ENCODE assay signal across 12 cellular contexts in genomic region chr11:88402192-88402715, GRCh38.
DNase-seq lines count a peak whose midpoint lies in the region; ATAC-seq, FAIRE-seq and TF ChIP-seq lines count a peak whose summit lies in the region.
"Had no signal": no experiment of that assay in that cellular context is flagged by ENCODE, and none has a peak within 500 bp of the region (broad histone marks: within the 10 kb centered on the region; RNA-seq: fewer than 3 reads in every experiment).

No MANE protein-coding gene starts in this region.

- H3K9me3 ChIP-seq in mesodermal cell (ENCODE audit: control insufficient read depth, low read length): no peaks in the 10 kb centered on the region
- H3K9me3 ChIP-seq: HAP-1 had no signal

- peak; percentile 40 for ATAC-seq in HG02759 (IDR thresholded peaks at IDR 0.05; ENCODE audit: unreplicated experiment)
- no peak for ATAC-seq in GM19035 (IDR thresholded peaks at IDR 0.05; ENCODE audit: unreplicated experiment)

- no peak overlapping the region for H3K4me3 Mint-ChIP-seq in activated naive CD8-positive, alpha-beta T cell treated with anti-CD3 and anti-CD28 coated beads for 36 hours
- H3K4me3 Mint-ChIP-seq: brain had no signal

- H3K4me1 ChIP-seq in mesodermal cell (ENCODE audit: control insufficient read depth, insufficient read depth, low read length, poor library complexity, severe bottlenecking): peaks cover 35% of the 10 kb centered on the region
- H3K4me1 ChIP-seq: HAP-1 had no signal

- H3K27ac ChIP-seq in mesodermal cell (ENCODE audit: low read depth, low read length, severe bottlenecking): peak overlapping the region; percentile 72

- no peak overlapping the region for H3K4me3 ChIP-seq in bronchial epithelial cell (ENCODE audit: low read depth, low read length)
- no peak overlapping the region for H3K4me3 ChIP-seq in mesodermal cell (ENCODE audit: extremely low read depth, insufficient read depth, low read length, poor library complexity, severe bottlenecking)
- H3K4me3 ChIP-seq: HAP-1 had no signal

- H3K27me3 Mint-ChIP-seq in activated naive CD8-positive, alpha-beta T cell treated with anti-CD3 and anti-CD28 coated beads for 36 hours: no peaks in the 10 kb centered on the region

- WGBS in mesodermal cell (ENCODE audit: insufficient coverage in 2 of 2), 2 experiments: no CpG with 5 or more reads among the region's 2 CpGs

- H3K36me3 Mint-ChIP-seq in activated naive CD8-positive, alpha-beta T cell treated with anti-CD3 and anti-CD28 coated beads for 36 hours: peaks cover 2% of the 10 kb centered on the region
- H3K36me3 Mint-ChIP-seq: brain had no signal

- DNase-seq in AG20443 (ENCODE audit: low spot score): peak; percentile 49
- DNase-seq in bronchial epithelial cell (ENCODE audit: low read depth): peak; percentile 86
- DNase-seq in activated naive CD8-positive, alpha-beta T cell treated with anti-CD3 and anti-CD28 coated beads for 36 hours: no peak
- no peak for DNase-seq in NCI-H69 (lab: John Stamatoyannopoulos, UW)
- DNase-seq in NCI-H1417 treated with DMSO at 0.1 percent for 48 hours (lab: John Stamatoyannopoulos, UW): no peak
- DNase-seq: NCI-H1105 had no signal

- H3K9me3 Mint-ChIP-seq in activated naive CD8-positive, alpha-beta T cell treated with anti-CD3 and anti-CD28 coated beads for 36 hours: no peaks in the 10 kb centered on the region

- FAIRE-seq in bronchial epithelial cell (lab: Jason Lieb, UNC): no peak
- FAIRE-seq: G401.6 had no signal

- TF ChIP-seq CTCF in bronchial epithelial cell (IDR thresholded peaks at IDR 0.05; ENCODE audit: insufficient read depth, low read length, severe bottlenecking): no peak

- H3K27ac Mint-ChIP-seq in activated naive CD8-positive, alpha-beta T cell treated with anti-CD3 and anti-CD28 coated beads for 36 hours: no peak overlapping the region

- H3K27me3 ChIP-seq in bronchial epithelial cell (ENCODE audit: control insufficient read depth, insufficient read depth, low read length): no peaks in the 10 kb centered on the region

- H3K4me1 Mint-ChIP-seq in activated naive CD8-positive, alpha-beta T cell treated with anti-CD3 and anti-CD28 coated beads for 36 hours: peaks cover 12% of the 10 kb centered on the region

- H3K36me3 ChIP-seq in bronchial epithelial cell (ENCODE audit: control insufficient read depth, insufficient read depth, low read length) (no peaks in the 10 kb centered on the region), mesodermal cell (ENCODE audit: control insufficient read depth, insufficient read depth, low read length) (no peaks in the 10 kb centered on the region)
- H3K36me3 ChIP-seq: HAP-1 had no signal

Comparison
In these comparisons a context has a peak if more than half of its experiments do, and no peak if none do; other contexts are left out.
1. DNase-seq: peak in AG20443 (single experiment) and bronchial epithelial cell (single experiment); none in activated naive CD8-positive, alpha-beta T cell treated with anti-CD3 and anti-CD28 coated beads for 36 hours (single experiment), NCI-H69 (single experiment) and NCI-H1417 treated with DMSO at 0.1 percent for 48 hours (single experiment).